In the genomic region with DNA sequence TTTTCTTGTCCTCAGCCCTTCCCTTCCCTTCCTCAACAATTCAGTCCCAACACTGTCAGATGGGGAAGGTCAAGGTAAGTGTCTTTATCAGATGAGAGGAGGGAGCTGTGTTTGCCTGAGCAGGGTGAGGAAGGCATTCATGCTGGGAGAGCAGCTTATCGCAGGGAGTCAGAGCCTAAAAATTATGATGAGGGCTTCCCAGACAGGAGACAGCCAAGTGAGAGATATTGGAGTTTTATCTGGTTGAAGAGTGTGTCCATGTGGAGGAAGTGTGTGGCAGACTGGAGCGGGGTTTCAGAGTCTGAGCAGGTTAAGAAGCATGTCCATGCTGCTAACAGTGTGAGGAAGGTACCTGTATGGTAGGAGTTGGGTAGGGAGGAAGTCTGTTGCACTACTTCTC, we compare ENCODE assay signal across 1 cellular context.
TF ChIP-seq lines count a peak whose summit lies in the region.

No MANE protein-coding gene starts in this region.

TF ChIP-seq in K562, 482 proteins besides CTCF, POLR2A, EP300 and RAD21 (continued from another document and continues in another):
- TF ChIP-seq, protein P1, sequence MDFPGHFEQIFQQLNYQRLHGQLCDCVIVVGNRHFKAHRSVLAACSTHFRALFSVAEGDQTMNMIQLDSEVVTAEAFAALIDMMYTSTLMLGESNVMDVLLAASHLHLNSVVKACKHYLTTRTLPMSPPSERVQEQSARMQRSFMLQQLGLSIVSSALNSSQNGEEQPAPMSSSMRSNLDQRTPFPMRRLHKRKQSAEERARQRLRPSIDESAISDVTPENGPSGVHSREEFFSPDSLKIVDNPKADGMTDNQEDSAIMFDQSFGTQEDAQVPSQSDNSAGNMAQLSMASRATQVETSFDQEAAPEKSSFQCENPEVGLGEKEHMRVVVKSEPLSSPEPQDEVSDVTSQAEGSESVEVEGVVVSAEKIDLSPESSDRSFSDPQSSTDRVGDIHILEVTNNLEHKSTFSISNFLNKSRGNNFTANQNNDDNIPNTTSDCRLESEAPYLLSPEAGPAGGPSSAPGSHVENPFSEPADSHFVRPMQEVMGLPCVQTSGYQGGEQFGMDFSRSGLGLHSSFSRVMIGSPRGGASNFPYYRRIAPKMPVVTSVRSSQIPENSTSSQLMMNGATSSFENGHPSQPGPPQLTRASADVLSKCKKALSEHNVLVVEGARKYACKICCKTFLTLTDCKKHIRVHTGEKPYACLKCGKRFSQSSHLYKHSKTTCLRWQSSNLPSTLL (IDR thresholded peaks at IDR 0.05): no peak
- peak; percentile 62 to 89; a peak in 3 of 4 replicates for TF ChIP-seq TBL1XR1 (IDR thresholded peaks at IDR 0.05; ENCODE audit: low read length in 2 of 2)
- no peak for TF ChIP-seq HNRNPK (IDR thresholded peaks at IDR 0.05; ENCODE audit: low read depth, low read length, poor library complexity, severe bottlenecking)
- TF ChIP-seq ETV6 (IDR thresholded peaks at IDR 0.05; ENCODE audit: borderline replicate concordance in 1 of 2, low read depth in 2 of 2, low read length in 1 of 2): no peak
- TF ChIP-seq ETV6 (CRISPR knock-in tag; IDR thresholded peaks at IDR 0.05; ENCODE audit: borderline replicate concordance): no peak
- TF ChIP-seq ZNF239 (CRISPR knock-in tag; IDR thresholded peaks at IDR 0.05): no peak
- TF ChIP-seq SMARCB1 (IDR thresholded peaks at IDR 0.05; ENCODE audit: insufficient read length, low read depth): no peak
- peak; percentile 69 for TF ChIP-seq MTA2 (IDR thresholded peaks at IDR 0.05; ENCODE audit: low read depth)
- no peak for TF ChIP-seq ZNF24 (IDR thresholded peaks at IDR 0.05)
- peak in 1 of 2 experiments; percentile 87; a peak in 2 of 4 replicates for TF ChIP-seq RCOR1 (IDR thresholded peaks at IDR 0.05; ENCODE audit: borderline replicate concordance in 1 of 2, low read depth in 2 of 2, low read length in 2 of 2)
- TF ChIP-seq L3MBTL2 (IDR thresholded peaks at IDR 0.05): peak; percentile 60; the same call in 1 of the 2 replicates
- TF ChIP-seq TRIM24 (IDR thresholded peaks at IDR 0.05): peak; percentile 34 to 76; a peak in 2 of 4 replicates
- TF ChIP-seq, protein P2, sequence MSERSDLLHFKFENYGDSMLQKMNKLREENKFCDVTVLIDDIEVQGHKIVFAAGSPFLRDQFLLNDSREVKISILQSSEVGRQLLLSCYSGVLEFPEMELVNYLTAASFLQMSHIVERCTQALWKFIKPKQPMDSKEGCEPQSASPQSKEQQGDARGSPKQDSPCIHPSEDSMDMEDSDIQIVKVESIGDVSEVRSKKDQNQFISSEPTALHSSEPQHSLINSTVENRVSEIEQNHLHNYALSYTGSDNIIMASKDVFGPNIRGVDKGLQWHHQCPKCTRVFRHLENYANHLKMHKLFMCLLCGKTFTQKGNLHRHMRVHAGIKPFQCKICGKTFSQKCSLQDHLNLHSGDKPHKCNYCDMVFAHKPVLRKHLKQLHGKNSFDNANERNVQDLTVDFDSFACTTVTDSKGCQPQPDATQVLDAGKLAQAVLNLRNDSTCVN (CRISPR knock-in tag; IDR thresholded peaks at IDR 0.05): no peak
- TF ChIP-seq SIX5 (IDR thresholded peaks at IDR 0.05; ENCODE audit: borderline replicate concordance in 1 of 2, insufficient read depth in 1 of 2, low read depth in 1 of 2, low read length in 2 of 2): no peak
- TF ChIP-seq SAFB2 (IDR thresholded peaks at IDR 0.05; ENCODE audit: borderline replicate concordance, low read depth, low read length, severe bottlenecking): no peak
- no peak for TF ChIP-seq STAT5B (CRISPR knock-in tag; IDR thresholded peaks at IDR 0.05)
- peak; percentile 58; the same call in 1 of the 2 replicates for TF ChIP-seq CREM (IDR thresholded peaks at IDR 0.05; ENCODE audit: low read depth)
- no peak for TF ChIP-seq ZNF740 (CRISPR knock-in tag; IDR thresholded peaks at IDR 0.05)
- no peak for TF ChIP-seq ZNF740 (tag; IDR thresholded peaks at IDR 0.05)
- no peak for TF ChIP-seq SNRNP70 (optimal IDR thresholded peaks at IDR 0.05; ENCODE audit: low read depth, low read length)
- TF ChIP-seq ZNF408 (CRISPR knock-in tag; IDR thresholded peaks at IDR 0.05; ENCODE audit: low read depth): no peak
- no peak for TF ChIP-seq ZNF146 (CRISPR knock-in tag; IDR thresholded peaks at IDR 0.05; ENCODE audit: unreplicated experiment)
- no peak for TF ChIP-seq CBX8 (IDR thresholded peaks at IDR 0.05; ENCODE audit: borderline replicate concordance, extremely low read depth, low read depth, low read length, poor library complexity, severe bottlenecking)
- 0 out of 2 replicates have a peak, but pooled peaks have one; percentile 56 for TF ChIP-seq MTA3 (IDR thresholded peaks at IDR 0.05; ENCODE audit: borderline replicate concordance)
- TF ChIP-seq HCFC1 (IDR thresholded peaks at IDR 0.05; ENCODE audit: low read depth, low read length): no peak
- TF ChIP-seq ZNF696 (CRISPR knock-in tag; conservative IDR thresholded peaks at IDR 0.05): no peak
- TF ChIP-seq NELFE (IDR thresholded peaks at IDR 0.05; ENCODE audit: insufficient read depth, insufficient read length): no peak
- 0 out of 2 replicates have a peak, but pooled peaks have one; percentile 44 for TF ChIP-seq ETV5 (CRISPR knock-in tag; IDR thresholded peaks at IDR 0.05; ENCODE audit: low read depth)
- no peak for TF ChIP-seq SAFB (IDR thresholded peaks at IDR 0.05; ENCODE audit: borderline replicate concordance, low read depth, low read length)
- TF ChIP-seq BRF1 (IDR thresholded peaks at IDR 0.05; ENCODE audit: borderline replicate concordance, extremely low read depth, insufficient read length): no peak
- peak; percentile 79 for TF ChIP-seq HDAC3 (IDR thresholded peaks at IDR 0.05; ENCODE audit: borderline replicate concordance, partially characterized antibody)
- TF ChIP-seq CBFA2T3 (IDR thresholded peaks at IDR 0.05): peak; percentile 97
- TF ChIP-seq MECOM (CRISPR knock-in tag; IDR thresholded peaks at IDR 0.05): peak; percentile 69
- TF ChIP-seq CBX3 (IDR thresholded peaks at IDR 0.05; ENCODE audit: borderline replicate concordance in 1 of 2, low read length in 2 of 2): no peak
- no peak for TF ChIP-seq ZNF507 (tag; conservative IDR thresholded peaks at IDR 0.05)
- TF ChIP-seq SMARCE1 (IDR thresholded peaks at IDR 0.05): peak; percentile 85
- TF ChIP-seq HLTF (IDR thresholded peaks at IDR 0.05): no peak
- TF ChIP-seq, protein P3, sequence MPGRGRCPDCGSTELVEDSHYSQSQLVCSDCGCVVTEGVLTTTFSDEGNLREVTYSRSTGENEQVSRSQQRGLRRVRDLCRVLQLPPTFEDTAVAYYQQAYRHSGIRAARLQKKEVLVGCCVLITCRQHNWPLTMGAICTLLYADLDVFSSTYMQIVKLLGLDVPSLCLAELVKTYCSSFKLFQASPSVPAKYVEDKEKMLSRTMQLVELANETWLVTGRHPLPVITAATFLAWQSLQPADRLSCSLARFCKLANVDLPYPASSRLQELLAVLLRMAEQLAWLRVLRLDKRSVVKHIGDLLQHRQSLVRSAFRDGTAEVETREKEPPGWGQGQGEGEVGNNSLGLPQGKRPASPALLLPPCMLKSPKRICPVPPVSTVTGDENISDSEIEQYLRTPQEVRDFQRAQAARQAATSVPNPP (IDR thresholded peaks at IDR 0.05; ENCODE audit: borderline replicate concordance, insufficient read depth, insufficient read length): no peak
- TF ChIP-seq BDP1 (IDR thresholded peaks at IDR 0.05; ENCODE audit: insufficient read depth, insufficient read length): no peak
- TF ChIP-seq PCBP2 (IDR thresholded peaks at IDR 0.05; ENCODE audit: low read depth, low read length, poor library complexity, severe bottlenecking): no peak
- TF ChIP-seq RBM14 (IDR thresholded peaks at IDR 0.05; ENCODE audit: borderline replicate concordance, insufficient read depth, low read depth, low read length): no peak
- no peak for TF ChIP-seq ZNF311 (CRISPR knock-in tag; IDR thresholded peaks at IDR 0.05)
- TF ChIP-seq TGIF2 (CRISPR knock-in tag; IDR thresholded peaks at IDR 0.05): no peak
- TF ChIP-seq RBM15 (IDR thresholded peaks at IDR 0.05; ENCODE audit: insufficient read depth, low read length): no peak
- TF ChIP-seq NUFIP1 (IDR thresholded peaks at IDR 0.05; ENCODE audit: partially characterized antibody): no peak
- TF ChIP-seq EWSR1 (IDR thresholded peaks at IDR 0.05; ENCODE audit: borderline replicate concordance, low read depth, partially characterized antibody): no peak
- no peak for TF ChIP-seq PRPF4 (IDR thresholded peaks at IDR 0.05; ENCODE audit: insufficient read depth, low read depth, low read length, poor library complexity, severe bottlenecking)
- TF ChIP-seq, protein P4, sequence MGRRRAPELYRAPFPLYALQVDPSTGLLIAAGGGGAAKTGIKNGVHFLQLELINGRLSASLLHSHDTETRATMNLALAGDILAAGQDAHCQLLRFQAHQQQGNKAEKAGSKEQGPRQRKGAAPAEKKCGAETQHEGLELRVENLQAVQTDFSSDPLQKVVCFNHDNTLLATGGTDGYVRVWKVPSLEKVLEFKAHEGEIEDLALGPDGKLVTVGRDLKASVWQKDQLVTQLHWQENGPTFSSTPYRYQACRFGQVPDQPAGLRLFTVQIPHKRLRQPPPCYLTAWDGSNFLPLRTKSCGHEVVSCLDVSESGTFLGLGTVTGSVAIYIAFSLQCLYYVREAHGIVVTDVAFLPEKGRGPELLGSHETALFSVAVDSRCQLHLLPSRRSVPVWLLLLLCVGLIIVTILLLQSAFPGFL (CRISPR knock-in tag; IDR thresholded peaks at IDR 0.05): no peak
- TF ChIP-seq FIP1L1 (IDR thresholded peaks at IDR 0.05; ENCODE audit: low read depth, low read length, poor library complexity, severe bottlenecking): no peak
- TF ChIP-seq PHF20 (IDR thresholded peaks at IDR 0.05; ENCODE audit: partially characterized antibody): no peak
- peak; percentile 92 for TF ChIP-seq TCF3 (CRISPR knock-in tag; IDR thresholded peaks at IDR 0.05)
- TF ChIP-seq, protein P5, sequence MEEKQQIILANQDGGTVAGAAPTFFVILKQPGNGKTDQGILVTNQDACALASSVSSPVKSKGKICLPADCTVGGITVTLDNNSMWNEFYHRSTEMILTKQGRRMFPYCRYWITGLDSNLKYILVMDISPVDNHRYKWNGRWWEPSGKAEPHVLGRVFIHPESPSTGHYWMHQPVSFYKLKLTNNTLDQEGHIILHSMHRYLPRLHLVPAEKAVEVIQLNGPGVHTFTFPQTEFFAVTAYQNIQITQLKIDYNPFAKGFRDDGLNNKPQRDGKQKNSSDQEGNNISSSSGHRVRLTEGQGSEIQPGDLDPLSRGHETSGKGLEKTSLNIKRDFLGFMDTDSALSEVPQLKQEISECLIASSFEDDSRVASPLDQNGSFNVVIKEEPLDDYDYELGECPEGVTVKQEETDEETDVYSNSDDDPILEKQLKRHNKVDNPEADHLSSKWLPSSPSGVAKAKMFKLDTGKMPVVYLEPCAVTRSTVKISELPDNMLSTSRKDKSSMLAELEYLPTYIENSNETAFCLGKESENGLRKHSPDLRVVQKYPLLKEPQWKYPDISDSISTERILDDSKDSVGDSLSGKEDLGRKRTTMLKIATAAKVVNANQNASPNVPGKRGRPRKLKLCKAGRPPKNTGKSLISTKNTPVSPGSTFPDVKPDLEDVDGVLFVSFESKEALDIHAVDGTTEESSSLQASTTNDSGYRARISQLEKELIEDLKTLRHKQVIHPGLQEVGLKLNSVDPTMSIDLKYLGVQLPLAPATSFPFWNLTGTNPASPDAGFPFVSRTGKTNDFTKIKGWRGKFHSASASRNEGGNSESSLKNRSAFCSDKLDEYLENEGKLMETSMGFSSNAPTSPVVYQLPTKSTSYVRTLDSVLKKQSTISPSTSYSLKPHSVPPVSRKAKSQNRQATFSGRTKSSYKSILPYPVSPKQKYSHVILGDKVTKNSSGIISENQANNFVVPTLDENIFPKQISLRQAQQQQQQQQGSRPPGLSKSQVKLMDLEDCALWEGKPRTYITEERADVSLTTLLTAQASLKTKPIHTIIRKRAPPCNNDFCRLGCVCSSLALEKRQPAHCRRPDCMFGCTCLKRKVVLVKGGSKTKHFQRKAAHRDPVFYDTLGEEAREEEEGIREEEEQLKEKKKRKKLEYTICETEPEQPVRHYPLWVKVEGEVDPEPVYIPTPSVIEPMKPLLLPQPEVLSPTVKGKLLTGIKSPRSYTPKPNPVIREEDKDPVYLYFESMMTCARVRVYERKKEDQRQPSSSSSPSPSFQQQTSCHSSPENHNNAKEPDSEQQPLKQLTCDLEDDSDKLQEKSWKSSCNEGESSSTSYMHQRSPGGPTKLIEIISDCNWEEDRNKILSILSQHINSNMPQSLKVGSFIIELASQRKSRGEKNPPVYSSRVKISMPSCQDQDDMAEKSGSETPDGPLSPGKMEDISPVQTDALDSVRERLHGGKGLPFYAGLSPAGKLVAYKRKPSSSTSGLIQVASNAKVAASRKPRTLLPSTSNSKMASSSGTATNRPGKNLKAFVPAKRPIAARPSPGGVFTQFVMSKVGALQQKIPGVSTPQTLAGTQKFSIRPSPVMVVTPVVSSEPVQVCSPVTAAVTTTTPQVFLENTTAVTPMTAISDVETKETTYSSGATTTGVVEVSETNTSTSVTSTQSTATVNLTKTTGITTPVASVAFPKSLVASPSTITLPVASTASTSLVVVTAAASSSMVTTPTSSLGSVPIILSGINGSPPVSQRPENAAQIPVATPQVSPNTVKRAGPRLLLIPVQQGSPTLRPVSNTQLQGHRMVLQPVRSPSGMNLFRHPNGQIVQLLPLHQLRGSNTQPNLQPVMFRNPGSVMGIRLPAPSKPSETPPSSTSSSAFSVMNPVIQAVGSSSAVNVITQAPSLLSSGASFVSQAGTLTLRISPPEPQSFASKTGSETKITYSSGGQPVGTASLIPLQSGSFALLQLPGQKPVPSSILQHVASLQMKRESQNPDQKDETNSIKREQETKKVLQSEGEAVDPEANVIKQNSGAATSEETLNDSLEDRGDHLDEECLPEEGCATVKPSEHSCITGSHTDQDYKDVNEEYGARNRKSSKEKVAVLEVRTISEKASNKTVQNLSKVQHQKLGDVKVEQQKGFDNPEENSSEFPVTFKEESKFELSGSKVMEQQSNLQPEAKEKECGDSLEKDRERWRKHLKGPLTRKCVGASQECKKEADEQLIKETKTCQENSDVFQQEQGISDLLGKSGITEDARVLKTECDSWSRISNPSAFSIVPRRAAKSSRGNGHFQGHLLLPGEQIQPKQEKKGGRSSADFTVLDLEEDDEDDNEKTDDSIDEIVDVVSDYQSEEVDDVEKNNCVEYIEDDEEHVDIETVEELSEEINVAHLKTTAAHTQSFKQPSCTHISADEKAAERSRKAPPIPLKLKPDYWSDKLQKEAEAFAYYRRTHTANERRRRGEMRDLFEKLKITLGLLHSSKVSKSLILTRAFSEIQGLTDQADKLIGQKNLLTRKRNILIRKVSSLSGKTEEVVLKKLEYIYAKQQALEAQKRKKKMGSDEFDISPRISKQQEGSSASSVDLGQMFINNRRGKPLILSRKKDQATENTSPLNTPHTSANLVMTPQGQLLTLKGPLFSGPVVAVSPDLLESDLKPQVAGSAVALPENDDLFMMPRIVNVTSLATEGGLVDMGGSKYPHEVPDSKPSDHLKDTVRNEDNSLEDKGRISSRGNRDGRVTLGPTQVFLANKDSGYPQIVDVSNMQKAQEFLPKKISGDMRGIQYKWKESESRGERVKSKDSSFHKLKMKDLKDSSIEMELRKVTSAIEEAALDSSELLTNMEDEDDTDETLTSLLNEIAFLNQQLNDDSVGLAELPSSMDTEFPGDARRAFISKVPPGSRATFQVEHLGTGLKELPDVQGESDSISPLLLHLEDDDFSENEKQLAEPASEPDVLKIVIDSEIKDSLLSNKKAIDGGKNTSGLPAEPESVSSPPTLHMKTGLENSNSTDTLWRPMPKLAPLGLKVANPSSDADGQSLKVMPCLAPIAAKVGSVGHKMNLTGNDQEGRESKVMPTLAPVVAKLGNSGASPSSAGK (IDR thresholded peaks at IDR 0.05): no peak
